16 cellular contexts compared by ENCODE assay signal in the genomic region with DNA sequence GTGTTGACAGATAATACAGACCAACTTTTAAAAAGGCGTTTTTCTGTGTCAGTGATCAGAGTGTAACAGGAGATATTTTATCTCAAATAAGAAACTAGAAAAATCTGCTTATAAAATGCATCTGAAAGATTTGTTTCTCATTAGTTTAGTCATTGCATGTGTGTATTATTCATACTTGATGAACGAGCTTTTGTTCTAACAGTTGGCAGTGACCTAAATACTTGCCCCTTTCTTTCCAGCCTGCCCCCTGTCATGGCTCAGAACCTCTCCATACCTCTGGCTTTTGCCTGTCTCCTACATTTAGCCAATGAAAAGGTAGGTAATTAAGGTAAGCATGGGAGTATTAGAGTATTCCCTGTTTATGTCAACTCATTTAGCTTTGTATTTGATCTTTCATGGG. TPM values are rescaled to one million over a fixed set of nuclear protein-coding genes. Genes with fewer than 3 reads are reported as not detected.
DNase-seq lines count a peak whose midpoint lies in the region; ATAC-seq and TF ChIP-seq lines count a peak whose summit lies in the region.
"Had no signal": no experiment of that assay in that cellular context is flagged by ENCODE, and none has a peak within 500 bp of the region (broad histone marks: within the 10 kb centered on the region; RNA-seq: fewer than 3 reads in every experiment).

No MANE protein-coding gene starts in this region.

- no peak for TF ChIP-seq POLR2A in ovary (IDR thresholded peaks at IDR 0.05)

- H3K9ac ChIP-seq in colonic mucosa (ENCODE audit: low read depth in 2 of 2, low read length in 2 of 2): no peak overlapping the region

- H3K4me1 ChIP-seq in ovary (ENCODE audit: insufficient read depth) (no peaks in the 10 kb centered on the region), colonic mucosa (no peaks in the 10 kb centered on the region)
- H3K4me1 ChIP-seq: HAP-1 had no signal

- H3K27ac ChIP-seq in caudate nucleus (ENCODE audit: low read depth, low read length) (peak overlapping the region; percentile 41), layer of hippocampus (ENCODE audit: low read depth, low read length) (peak overlapping the region; percentile 22), ovary (no peak overlapping the region), colonic mucosa (no peak overlapping the region)
- H3K27ac ChIP-seq: C4-2B had no signal

- H3K27me3 ChIP-seq in layer of hippocampus (ENCODE audit: control insufficient read depth, insufficient read depth, low read length) (no peaks in the 10 kb centered on the region), ovary (no peaks in the 10 kb centered on the region), colonic mucosa (no peaks in the 10 kb centered on the region)

- no peak for ATAC-seq in GM21423 (IDR thresholded peaks at IDR 0.05; ENCODE audit: unreplicated experiment)

- H3K4me3 ChIP-seq in ovary (no peak overlapping the region), colonic mucosa (no peak overlapping the region)
- H3K4me3 ChIP-seq: HAP-1 had no signal

- intact Hi-C loops in ovary (cut with DNase I): no loop called here
- intact Hi-C loops in colonic mucosa (cut with DNase I): no loop called here

- H3K36me3 ChIP-seq in ovary (no peaks in the 10 kb centered on the region), colonic mucosa (no peaks in the 10 kb centered on the region)

- TF ChIP-seq CTCF in ovary (IDR thresholded peaks at IDR 0.05) (no peak), colonic mucosa (IDR thresholded peaks at IDR 0.05) (no peak)

- DNase-seq in COLO829 (ENCODE audit: low spot score) (peak; percentile 26), caudate nucleus (lab: John Stamatoyannopoulos, UW) (no peak), retina (peak; percentile 12), ovary (no peak), colonic mucosa (no peak)
- DNase-seq in activated CD4-positive, alpha-beta T cell treated with anti-CD3 and anti-CD28 coated beads, Interleukin-2, amount 50 U/mL, for 48 hours: no peak
- DNase-seq: ACHN; CD4-positive, alpha-beta T cell; DMS79 treated with DMSO at 0.1 percent for 48 hours; GF-D8 had no signal

- no peak for TF ChIP-seq EP300 in ovary (IDR thresholded peaks at IDR 0.05)

- WGBS in ovary, 3 donors: 87 to 93% (median 90%) methylated on average over 2 of the region's 2 CpGs

- H3K9me3 ChIP-seq in ovary (no peaks in the 10 kb centered on the region), colonic mucosa (no peaks in the 10 kb centered on the region)
- H3K9me3 ChIP-seq: HAP-1 had no signal

RNA-seq across cellular contexts. Expression of a gene that starts 33.6 kb away (rescaled TPM):
- total RNA-seq in ovary (1 to 10 TPM in 1 of 7 donors, under 1 TPM in 6; 0.18 to 3.1 (median 0.64) TPM), colonic mucosa (10 to 100 TPM in 1 of 2 donors, 1 to 10 TPM in 1; 9.1 to 40.2 TPM)
- polyA plus RNA-seq in ovary: 1 to 10 TPM in 1 of 2 donors, under 1 TPM in 1; 0.48 to 1.4 TPM

RNA-seq across cellular contexts. Expression of a gene that starts 44.1 kb away (rescaled TPM):
- under 1 TPM; 0.11 to 0.92 (median 0.40) TPM for total RNA-seq in ovary
- 1 to 10 TPM in 1 of 2 donors, under 1 TPM in 1; 0.46 to 1.2 TPM for polyA plus RNA-seq in ovary
- total RNA-seq in colonic mucosa: under 1 TPM; 0.44 to 0.80 TPM
- total RNA-seq: H4, HT-29 had no signal

Comparison
In these comparisons a context has a peak if more than half of its experiments do, and no peak if none do; other contexts are left out.
1. DNase-seq: peak in COLO829 (single experiment) and retina (single experiment); none in caudate nucleus (0 of 61), ovary (0 of 5), colonic mucosa (single experiment) and activated CD4-positive, alpha-beta T cell treated with anti-CD3 and anti-CD28 coated beads, Interleukin-2, amount 50 U/mL, for 48 hours (0 of 2).
2. H3K27ac ChIP-seq: peak in caudate nucleus (single experiment) and layer of hippocampus (single experiment); none in ovary (0 of 2) and colonic mucosa (single experiment).